In the genomic region with DNA sequence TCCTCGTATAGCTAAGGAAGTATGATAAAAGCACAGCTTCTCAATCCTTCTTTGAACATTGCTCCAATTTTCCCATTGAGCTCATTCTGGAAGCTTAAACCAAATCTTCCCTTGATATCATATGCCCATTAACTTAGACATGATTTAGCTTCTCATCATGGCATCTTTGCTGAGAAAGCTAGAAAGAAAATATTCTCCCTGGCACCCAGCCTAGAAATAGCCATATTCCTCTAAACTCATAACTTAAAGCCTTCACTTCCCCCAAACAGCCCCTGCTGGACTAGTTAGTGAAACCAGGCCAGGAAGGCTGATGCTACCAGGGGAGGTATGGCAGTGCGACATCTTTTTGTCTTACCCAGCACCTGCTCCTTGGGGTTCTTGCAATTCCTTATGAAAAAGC, we compare ENCODE assay signal across 17 cellular contexts. TPM values are rescaled to one million over a fixed set of nuclear protein-coding genes. Genes with fewer than 3 reads are reported as not detected.
A peak's percentile ranks its signal among the peaks of the same experiment; 100 is the strongest.
DNase-seq lines count a peak whose midpoint lies in the region; ATAC-seq and TF ChIP-seq lines count a peak whose summit lies in the region.
"Had no signal": no experiment of that assay in that cellular context is flagged by ENCODE, and none has a peak within 500 bp of the region (broad histone marks: within the 10 kb centered on the region; RNA-seq: fewer than 3 reads in every experiment).

No MANE protein-coding gene starts in this region.

- H3K9me3 ChIP-seq in skeletal muscle tissue (ENCODE audit: control insufficient read depth in 3 of 3, low read length in 3 of 3), result no peaks in the 10 kb centered on the region
- no peaks in the 10 kb centered on the region for H3K9me3 ChIP-seq in spleen
- H3K9me3 ChIP-seq: breast epithelium, right lobe of liver, SJCRH30 had no signal

- intact Hi-C loops in activated CD4-positive, alpha-beta memory T cell treated with anti-CD3 and anti-CD28 coated beads for 36 hours (cut with micrococcal nuclease), result loop anchor here (1.0 kb wide), 1 partner anchor 11 kb away; no protein-coding TSS in a partner anchor
- intact Hi-C loops in dendritic cell treated with granulocyte-macrophage colony-stimulating factor and Interleukin-4, amounts not matched to agents 40 ng/mL and 50 ng/mL, for 4 days (cut with micrococcal nuclease), result no loop called here
- intact Hi-C loops in spleen (cut with DNase I; ENCODE audit: low total_unique reads), result no loop called here

- CTCF ChIA-PET in activated CD4-positive, alpha-beta memory T cell treated with anti-CD3 and anti-CD28 coated beads for 36 hours (lab: Charles Lee), result interaction anchor here (0.9 to 3.5 kb wide), 4 partner anchors 10 to 78 kb away, joined by 3 to 31 read pairs (median 5); no protein-coding TSS in a partner anchor

- H3K4me3 ChIP-seq in skeletal muscle tissue (ENCODE audit: low read length in 3 of 3), result peak overlapping the region in 2 of 3 donors; percentile 25 to 32
- peak overlapping the region in 1 of 8 donors; percentile 89 for H3K4me3 ChIP-seq in spleen
- H3K4me3 ChIP-seq: GM23338, right lobe of liver, SJCRH30 had no signal

- H3K27ac ChIP-seq in skeletal muscle tissue (ENCODE audit: low read depth, low read length) (no peak overlapping the region), spleen (peak overlapping the region in 1 of 8 donors; percentile 24)
- H3K27ac ChIP-seq: breast epithelium, foreskin keratinocyte, right lobe of liver, SJCRH30, WERI-Rb-1 had no signal

- H3K9me3 Mint-ChIP-seq in activated T-cell treated with anti-CD3 and anti-CD28 coated beads, Interleukin-2, amount 50 U/mL, for 24 hours, result no peaks in the 10 kb centered on the region
- no peaks in the 10 kb centered on the region for H3K9me3 Mint-ChIP-seq in activated CD4-positive, alpha-beta memory T cell treated with anti-CD3 and anti-CD28 coated beads for 36 hours
- no peaks in the 10 kb centered on the region for H3K9me3 Mint-ChIP-seq in dendritic cell treated with granulocyte-macrophage colony-stimulating factor and Interleukin-4, amounts not matched to agents 40 ng/mL and 50 ng/mL, for 4 days
- H3K9me3 Mint-ChIP-seq: GM23338; stimulated activated naive B cell treated with anti-CD40 and anti-IgM and Interleukin-4, amounts not matched to agents 10 μg/mL and 1 μg/mL and 100 μg/mL, for 72 hours had no signal

- no peaks in the 10 kb centered on the region for H3K27me3 Mint-ChIP-seq in activated T-cell treated with anti-CD3 and anti-CD28 coated beads, Interleukin-2, amount 50 U/mL, for 24 hours
- no peaks in the 10 kb centered on the region for H3K27me3 Mint-ChIP-seq in activated CD4-positive, alpha-beta memory T cell treated with anti-CD3 and anti-CD28 coated beads for 36 hours
- H3K27me3 Mint-ChIP-seq in dendritic cell treated with granulocyte-macrophage colony-stimulating factor and Interleukin-4, amounts not matched to agents 40 ng/mL and 50 ng/mL, for 4 days, result no peaks in the 10 kb centered on the region

- H3K4me1 Mint-ChIP-seq in activated T-cell treated with anti-CD3 and anti-CD28 coated beads, Interleukin-2, amount 50 U/mL, for 24 hours (ENCODE audit: low read depth), result peaks cover 62% of the 10 kb centered on the region
- H3K4me1 Mint-ChIP-seq in activated CD4-positive, alpha-beta memory T cell treated with anti-CD3 and anti-CD28 coated beads for 36 hours (ENCODE audit: low read depth), result peaks cover 53% of the 10 kb centered on the region
- peaks cover 68% of the 10 kb centered on the region for H3K4me1 Mint-ChIP-seq in dendritic cell treated with granulocyte-macrophage colony-stimulating factor and Interleukin-4, amounts not matched to agents 40 ng/mL and 50 ng/mL, for 4 days (ENCODE audit: low read depth)

- 84 to 90% (median 87%) methylated on average over 2 of the region's 2 CpGs for WGBS in spleen, 5 donors

- peak overlapping the region; percentile 85 for H3K4me3 Mint-ChIP-seq in activated T-cell treated with anti-CD3 and anti-CD28 coated beads, Interleukin-2, amount 50 U/mL, for 24 hours
- peak overlapping the region; percentile 86 for H3K4me3 Mint-ChIP-seq in activated CD4-positive, alpha-beta memory T cell treated with anti-CD3 and anti-CD28 coated beads for 36 hours
- no peak overlapping the region for H3K4me3 Mint-ChIP-seq in dendritic cell treated with granulocyte-macrophage colony-stimulating factor and Interleukin-4, amounts not matched to agents 40 ng/mL and 50 ng/mL, for 4 days
- H3K4me3 Mint-ChIP-seq: GM23338; stimulated activated naive B cell treated with anti-CD40 and anti-IgM and Interleukin-4, amounts not matched to agents 10 μg/mL and 1 μg/mL and 100 μg/mL, for 72 hours had no signal

- H3K9ac ChIP-seq in skeletal muscle tissue (ENCODE audit: low read depth in 1 of 3, low read length in 3 of 3), result no peak overlapping the region

- no peaks in the 10 kb centered on the region for H3K27me3 ChIP-seq in skeletal muscle tissue (ENCODE audit: control insufficient read depth in 3 of 3, insufficient read depth in 3 of 3, low read length in 3 of 3)
- peaks cover 0 to 9% (median 0%) of the 10 kb centered on the region in 7 donors for H3K27me3 ChIP-seq in spleen (replicated peaks in 1 of 7)
- H3K27me3 ChIP-seq: breast epithelium, foreskin keratinocyte, right lobe of liver, SJCRH30 had no signal

- H3K4me1 ChIP-seq in skeletal muscle tissue (ENCODE audit: control insufficient read depth in 3 of 3, insufficient read depth in 3 of 3, low read length in 3 of 3) (peaks cover 27 to 51% (median 40%) of the 10 kb centered on the region in 3 donors), spleen (peaks cover 18 to 87% (median 63%) of the 10 kb centered on the region in 6 donors)
- H3K4me1 ChIP-seq: breast epithelium, foreskin keratinocyte had no signal

- H3K27ac Mint-ChIP-seq in activated T-cell treated with anti-CD3 and anti-CD28 coated beads, Interleukin-2, amount 50 U/mL, for 24 hours, result peak overlapping the region; percentile 96
- H3K27ac Mint-ChIP-seq in activated CD4-positive, alpha-beta memory T cell treated with anti-CD3 and anti-CD28 coated beads for 36 hours, result peak overlapping the region; percentile 69
- peak overlapping the region; percentile 65 for H3K27ac Mint-ChIP-seq in dendritic cell treated with granulocyte-macrophage colony-stimulating factor and Interleukin-4, amounts not matched to agents 40 ng/mL and 50 ng/mL, for 4 days
- H3K27ac Mint-ChIP-seq: GM23338; stimulated activated naive B cell treated with anti-CD40 and anti-IgM and Interleukin-4, amounts not matched to agents 10 μg/mL and 1 μg/mL and 100 μg/mL, for 72 hours had no signal

- TF ChIP-seq POLR2A in spleen (IDR thresholded peaks at IDR 0.05), result no peak

- DNase-seq in activated T-cell treated with anti-CD3 and anti-CD28 coated beads, Interleukin-2, amount 50 U/mL, for 24 hours, result no peak
- DNase-seq in activated T-cell treated with anti-CD3 and anti-CD28 coated beads for 4 hours, result no peak
- DNase-seq in activated CD4-positive, alpha-beta memory T cell treated with anti-CD3 and anti-CD28 coated beads for 36 hours, result no peak
- no peak for DNase-seq in spleen
- no peak for DNase-seq in OCI-M2 (lab: John Stamatoyannopoulos, UW; ENCODE audit: unreplicated experiment)
- DNase-seq: foreskin keratinocyte; left ventricle myocardium superior; NCI-H2227 treated with DMSO at 0.1 percent for 48 hours; right lobe of liver; SJCRH30; stimulated activated naive B cell treated with anti-CD40 and anti-IgM and Interleukin-4, amounts not matched to agents 10 μg/mL and 1 μg/mL and 100 μg/mL, for 72 hours; WERI-Rb-1 had no signal

- POLR2A ChIA-PET in activated CD4-positive, alpha-beta memory T cell treated with anti-CD3 and anti-CD28 coated beads for 36 hours (lab: Charles Lee), result interaction anchor here (1.3 to 1.9 kb wide), 2 partner anchors 11 to 45 kb away, joined by 4 to 7 read pairs; no protein-coding TSS in a partner anchor

- no peaks in the 10 kb centered on the region for H3K36me3 ChIP-seq in skeletal muscle tissue (ENCODE audit: control insufficient read depth in 3 of 3, insufficient read depth in 3 of 3, low read length in 3 of 3)
- peaks cover 0 to 14% (median 0%) of the 10 kb centered on the region in 6 donors for H3K36me3 ChIP-seq in spleen
- H3K36me3 ChIP-seq: breast epithelium had no signal

- H3K36me3 Mint-ChIP-seq in activated T-cell treated with anti-CD3 and anti-CD28 coated beads, Interleukin-2, amount 50 U/mL, for 24 hours (ENCODE audit: low read depth), result peaks cover 70% of the 10 kb centered on the region
- peaks cover 40% of the 10 kb centered on the region for H3K36me3 Mint-ChIP-seq in activated CD4-positive, alpha-beta memory T cell treated with anti-CD3 and anti-CD28 coated beads for 36 hours
- H3K36me3 Mint-ChIP-seq in dendritic cell treated with granulocyte-macrophage colony-stimulating factor and Interleukin-4, amounts not matched to agents 40 ng/mL and 50 ng/mL, for 4 days (ENCODE audit: low read depth), result peaks cover 58% of the 10 kb centered on the region

- ATAC-seq in HG02588 (IDR thresholded peaks at IDR 0.05; ENCODE audit: unreplicated experiment), result no peak
- ATAC-seq: foreskin keratinocyte; GM23338; left ventricle myocardium superior; right lobe of liver; stimulated activated naive B cell treated with anti-CD40 and anti-IgM and Interleukin-4, amounts not matched to agents 10 μg/mL and 1 μg/mL and 100 μg/mL, for 72 hours had no signal

- TF ChIP-seq CTCF in spleen (IDR thresholded peaks at IDR 0.05 in 8 of 11, conservative IDR thresholded peaks at IDR 0.05 in 3 of 11), result no peak

RNA-seq across cellular contexts. Expression of a gene that starts 4.3 kb away (rescaled TPM):
- total RNA-seq in activated CD4-positive, alpha-beta memory T cell treated with anti-CD3 and anti-CD28 coated beads for 36 hours, result 10 to 100 TPM; 95.2 to 99.3 TPM
- 17.7 TPM for total RNA-seq in skeletal muscle tissue
- 10 to 100 TPM; 57.7 to 95.1 (median 88.4) TPM for total RNA-seq in spleen
- polyA plus RNA-seq in spleen, result 10 to 100 TPM in 2 of 3 donors, 1 to 10 TPM in 1; 8.3 to 29.9 (median 10.9) TPM
